In genomic region chr9:119639287-119639955, GRCh38 we compare ENCODE assay signal across 13 cellular contexts.
DNase-seq lines count a peak whose midpoint lies in the region; ATAC-seq and TF ChIP-seq lines count a peak whose summit lies in the region.
"Had no signal": no experiment of that assay in that cellular context is flagged by ENCODE, and none has a peak within 500 bp of the region (broad histone marks: within the 10 kb centered on the region; RNA-seq: fewer than 3 reads in every experiment).

No MANE protein-coding gene starts in this region.

- POLR2A ChIA-PET in RWPE1 (lab: Yijun Ruan, JAX; ENCODE audit: low non-redundant PET) = interaction anchor here (0.5 kb wide), 1 partner anchor 320 kb away, joined by 3 read pairs; no protein-coding TSS in a partner anchor
- POLR2A ChIA-PET in HEK293T (lab: Yijun Ruan, JAX) = no interaction called here

- no peak overlapping the region for H3K4me3 ChIP-seq in fibroblast of mammary gland (ENCODE audit: control insufficient read depth, low read depth, low read length)
- H3K4me3 ChIP-seq: Peyer's patch had no signal

- CTCF ChIA-PET in RWPE1 (lab: Yijun Ruan, JAX) = interaction anchor here (0.5 kb wide), 1 partner anchor 1023 kb away, joined by 6 read pairs; no protein-coding TSS in a partner anchor
- CTCF ChIA-PET in HEK293T (lab: Yijun Ruan, JAX) = no interaction called here

- TF ChIP-seq CTCF in fibroblast of mammary gland (conservative IDR thresholded peaks at IDR 0.05; ENCODE audit: control insufficient read depth, insufficient read depth, low read depth, low read length) (no peak), RWPE1 (conservative IDR thresholded peaks at IDR 0.05; ENCODE audit: low read depth) (no peak)

- ATAC-seq in sciatic nerve (peak; percentile 64), GM19328 (IDR thresholded peaks at IDR 0.05; ENCODE audit: unreplicated experiment) (no peak)
- ATAC-seq: left ventricle myocardium superior had no signal

- intact Hi-C loops in sciatic nerve (cut with DNase I) = no loop called here

- H3K27ac ChIP-seq in RWPE1 = no peak overlapping the region
- H3K27ac ChIP-seq: 22Rv1, Peyer's patch had no signal

- DNase-seq in DMS53 (lab: John Stamatoyannopoulos, UW) (peak; percentile 8), DMS53 treated with DMSO at 0.1 percent for 48 hours (lab: John Stamatoyannopoulos, UW; ENCODE audit: unreplicated experiment) (no peak), OCI-M1 (lab: John Stamatoyannopoulos, UW) (peak; percentile 1), fibroblast of mammary gland (ENCODE audit: low read depth) (peak; percentile 15), sciatic nerve (ENCODE audit: low spot score) (no peak), RWPE1 (ENCODE audit: low spot score) (no peak), HEK293T (ENCODE audit: extremely low spot score) (no peak)
- DNase-seq: activated CD8-positive, alpha-beta memory T cell treated with anti-CD3 and anti-CD28 coated beads, Interleukin-2, amount 50 U/mL, for 4 hours; left ventricle myocardium superior; Peyer's patch; small intestine had no signal

TF ChIP-seq in HEK293T, 16 proteins besides CTCF, POLR2A, EP300 and RAD21:
- TF ChIP-seq FOXK2 (IDR thresholded peaks at IDR 0.05) (no peak), ARNT (IDR thresholded peaks at IDR 0.05) (no peak), LEF1 (IDR thresholded peaks at IDR 0.05; ENCODE audit: borderline replicate concordance) (no peak), PKNOX1 (IDR thresholded peaks at IDR 0.05) (no peak), TARDBP (IDR thresholded peaks at IDR 0.05) (no peak), FOXM1 (IDR thresholded peaks at IDR 0.05; ENCODE audit: borderline replicate concordance) (no peak), ZNF384 (IDR thresholded peaks at IDR 0.05) (no peak), ELF4 (IDR thresholded peaks at IDR 0.05) (no peak), SUZ12 (IDR thresholded peaks at IDR 0.05) (no peak), NFRKB (IDR thresholded peaks at IDR 0.05) (no peak), L3MBTL2 (conservative IDR thresholded peaks at IDR 0.05) (no peak), HDGF (IDR thresholded peaks at IDR 0.05; ENCODE audit: borderline replicate concordance) (no peak)
TF ChIP-seq in HEK293T: peak in this region for 0.

Comparison
In these comparisons a context has a peak if more than half of its experiments do, and no peak if none do; other contexts are left out.
1. DNase-seq: peak in DMS53 (single experiment), OCI-M1 (single experiment) and fibroblast of mammary gland (single experiment); none in DMS53 treated with DMSO at 0.1 percent for 48 hours (single experiment), sciatic nerve (single experiment), RWPE1 (single experiment) and HEK293T (single experiment).